Comparison of ENCODE assay signal across 10 cellular contexts in the genomic region with DNA sequence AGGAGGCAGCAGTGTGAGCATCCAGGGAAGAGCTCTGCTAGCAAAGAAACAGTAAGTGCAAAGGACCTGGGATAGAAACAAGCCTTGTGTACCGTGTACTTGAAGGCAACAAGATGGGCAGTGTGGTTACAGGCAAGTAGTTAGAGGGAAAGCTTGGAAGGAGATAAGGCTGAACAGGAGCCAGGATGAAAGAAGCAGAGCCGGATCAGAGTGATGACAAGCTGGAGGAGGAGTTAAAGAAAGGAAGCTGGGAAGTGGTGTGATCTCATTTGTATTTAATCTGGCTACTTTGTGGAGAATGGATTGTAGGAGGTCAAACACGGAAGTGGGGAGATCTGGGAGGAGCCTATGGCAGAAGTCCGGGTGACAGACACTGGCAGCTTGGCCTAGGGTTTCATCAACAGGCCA. TPM values are rescaled to one million over a fixed set of nuclear protein-coding genes. Genes with fewer than 3 reads are reported as not detected.
DNase-seq lines count a peak whose midpoint lies in the region; ATAC-seq and TF ChIP-seq lines count a peak whose summit lies in the region.
"Had no signal": no experiment of that assay in that cellular context is flagged by ENCODE, and none has a peak within 500 bp of the region (broad histone marks: within the 10 kb centered on the region; RNA-seq: fewer than 3 reads in every experiment).

No MANE protein-coding gene starts in this region.

- H3K4me1 Mint-ChIP-seq in osteocyte (ENCODE audit: unreplicated experiment): peaks cover 13% of the 10 kb centered on the region

- peak overlapping the region; percentile 81 for H3K27ac ChIP-seq in ACC112 (ENCODE audit: low read depth, low read length)
- peak overlapping the region; percentile 79 for H3K27ac ChIP-seq in cingulate gyrus (ENCODE audit: low read depth, low read length)

- no peaks in the 10 kb centered on the region for H3K36me3 ChIP-seq in ACC112 (ENCODE audit: insufficient read depth, low read length)

- no peaks in the 10 kb centered on the region for H3K27me3 ChIP-seq in ACC112 (ENCODE audit: insufficient read depth, low read length)

- no peak overlapping the region for H3K4me3 ChIP-seq in ACC112 (ENCODE audit: low read depth, low read length)

- no peak for ATAC-seq in HG02973 (IDR thresholded peaks at IDR 0.05; ENCODE audit: unreplicated experiment)
- ATAC-seq in GM19035 (IDR thresholded peaks at IDR 0.05; ENCODE audit: unreplicated experiment): no peak

- H3K27me3 Mint-ChIP-seq in osteocyte (ENCODE audit: unreplicated experiment): no peaks in the 10 kb centered on the region

- H3K36me3 Mint-ChIP-seq in osteocyte (ENCODE audit: unreplicated experiment): no peaks in the 10 kb centered on the region

- H3K4me3 Mint-ChIP-seq in osteocyte (ENCODE audit: unreplicated experiment): no peak overlapping the region

- H3K9me3 Mint-ChIP-seq in osteocyte (ENCODE audit: unreplicated experiment): no peaks in the 10 kb centered on the region

- peak overlapping the region; percentile 49 for H2AFZ ChIP-seq in ACC112 (ENCODE audit: low read length, unreplicated experiment)

- H3K4me1 ChIP-seq in ACC112 (ENCODE audit: control insufficient read depth, insufficient read depth, low read length, unreplicated experiment): peaks cover 27% of the 10 kb centered on the region

- H3K79me2 ChIP-seq in ACC112 (ENCODE audit: control insufficient read depth, insufficient read depth, low read length, unreplicated experiment): no peaks in the 10 kb centered on the region

- H3K27ac Mint-ChIP-seq in osteocyte (ENCODE audit: unreplicated experiment): no peak overlapping the region

- TF ChIP-seq CTCF in osteocyte (IDR thresholded peaks at IDR 0.05): no peak

- DNase-seq in NCI-H226: peak; percentile 93
- DNase-seq in mucosa of gallbladder (ENCODE audit: low spot score): peak; percentile 28
- no peak for DNase-seq in osteocyte (ENCODE audit: extremely low spot score, unreplicated experiment)
- DNase-seq in DMS 273 treated with DMSO at 0.1 percent for 48 hours (lab: John Stamatoyannopoulos, UW): no peak
- DNase-seq: GF-D8, NCI-H1417 treated with DMSO at 0.1 percent for 48 hours had no signal

RNA-seq across cellular contexts. Expression of gene VPS54, which starts 44.7 kb away (rescaled TPM):
- total RNA-seq in mucosa of gallbladder (22.9 TPM), osteocyte (17.2 and 17.3 TPM in 2 replicates)

Comparison
In these comparisons a context has a peak if more than half of its experiments do, and no peak if none do; other contexts are left out.
1. DNase-seq: peak in NCI-H226 (single experiment) and mucosa of gallbladder (single experiment); none in osteocyte (single experiment) and DMS 273 treated with DMSO at 0.1 percent for 48 hours (single experiment).